In the genomic region with DNA sequence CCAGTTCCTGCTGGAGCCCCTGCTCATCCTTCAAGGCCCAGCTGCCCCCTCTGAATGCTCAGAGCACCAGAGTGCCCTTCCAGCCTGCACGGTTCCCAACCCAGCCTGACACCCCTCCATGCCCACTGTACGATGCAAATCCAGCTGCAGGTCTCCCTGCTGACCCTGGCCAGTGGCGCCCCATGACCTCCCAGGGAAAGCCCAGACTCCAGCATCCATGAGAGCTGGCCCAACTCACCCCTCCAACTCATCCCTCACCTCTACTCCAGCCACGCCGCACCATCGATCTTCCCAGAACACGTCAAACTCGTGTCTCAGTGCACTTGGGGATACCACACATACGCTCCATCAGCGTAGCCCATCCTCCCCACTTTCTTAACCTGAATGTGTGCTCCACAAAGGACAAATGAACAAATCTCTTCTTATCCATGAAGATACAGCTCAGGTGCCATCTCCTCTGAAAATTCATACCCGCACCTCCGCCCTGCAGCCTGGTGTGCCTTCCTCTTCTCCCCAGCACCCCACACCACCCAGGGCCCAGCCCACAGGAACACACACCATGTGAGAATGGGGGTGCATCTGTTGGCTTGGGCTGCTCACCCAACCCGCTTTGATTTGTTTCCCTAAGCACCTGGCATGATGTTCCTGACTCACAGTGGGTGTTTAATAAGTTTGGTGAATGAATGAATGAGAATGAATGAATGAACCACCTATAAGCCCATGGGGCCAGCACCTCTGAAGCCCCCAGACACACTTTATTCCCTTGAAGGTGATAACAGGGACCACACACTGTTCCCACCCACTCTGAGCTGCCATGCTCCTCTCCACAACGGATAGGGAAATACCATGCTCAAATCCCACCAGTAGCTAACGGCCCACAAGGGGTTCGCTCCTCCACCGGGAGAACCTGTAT, we compare ENCODE assay signal across 12 cellular contexts. TPM values are rescaled to one million over a fixed set of nuclear protein-coding genes. Genes with fewer than 3 reads are reported as not detected.
DNase-seq lines count a peak whose midpoint lies in the region; ATAC-seq and TF ChIP-seq lines count a peak whose summit lies in the region.
"Had no signal": no experiment of that assay in that cellular context is flagged by ENCODE, and none has a peak within 500 bp of the region (broad histone marks: within the 10 kb centered on the region; RNA-seq: fewer than 3 reads in every experiment).

No MANE protein-coding gene starts in this region.

- no peaks in the 10 kb centered on the region for H3K9me3 ChIP-seq in left ventricle myocardium inferior (replicated peaks)

- no peaks in the 10 kb centered on the region for H3K9me3 Mint-ChIP-seq in dendritic cell treated with granulocyte-macrophage colony-stimulating factor and Interleukin-4, amounts not matched to agents 40 ng/mL and 50 ng/mL, for 4 days
- no peaks in the 10 kb centered on the region for H3K9me3 Mint-ChIP-seq in neural crest cell
- H3K9me3 Mint-ChIP-seq: activated T-cell treated with anti-CD3 and anti-CD28 coated beads, Interleukin-2, amount 50 U/mL, for 4 hours had no signal

- no peaks in the 10 kb centered on the region for H3K27me3 ChIP-seq in left ventricle myocardium inferior (ENCODE audit: low read depth)

- TF ChIP-seq CTCF in left ventricle myocardium inferior (IDR thresholded peaks at IDR 0.05; ENCODE audit: borderline replicate concordance) (no peak), neural crest cell (conservative IDR thresholded peaks at IDR 0.05) (no peak)

- peaks cover 53% of the 10 kb centered on the region for H3K4me1 Mint-ChIP-seq in dendritic cell treated with granulocyte-macrophage colony-stimulating factor and Interleukin-4, amounts not matched to agents 40 ng/mL and 50 ng/mL, for 4 days (ENCODE audit: low read depth)
- peaks cover 30% of the 10 kb centered on the region for H3K4me1 Mint-ChIP-seq in neural crest cell

- H3K27me3 Mint-ChIP-seq in dendritic cell treated with granulocyte-macrophage colony-stimulating factor and Interleukin-4, amounts not matched to agents 40 ng/mL and 50 ng/mL, for 4 days = peaks cover 46% of the 10 kb centered on the region
- H3K27me3 Mint-ChIP-seq in neural crest cell (ENCODE audit: low read depth) = no peaks in the 10 kb centered on the region

- no peak for DNase-seq in left ventricle myocardium inferior
- no peak for DNase-seq in left ventricle myocardium superior
- no peak for DNase-seq in neural crest cell (ENCODE audit: low read depth, low spot score)
- DNase-seq in NCI-H146 treated with DMSO at 0.1 percent for 48 hours (lab: John Stamatoyannopoulos, UW; ENCODE audit: unreplicated experiment) = no peak
- DNase-seq in SK-N-DZ (ENCODE audit: low spot score) = no peak
- no peak for DNase-seq in stimulated activated CD4-positive, alpha-beta T cell treated with anti-CD3 and anti-CD28 coated beads, Interleukin-4, amount 100 ng/mL, for 24 hours
- DNase-seq: cerebellar nuclear complex; NCI-H1417; stimulated activated CD4-positive, alpha-beta T cell treated with anti-CD3 and anti-CD28 coated beads, Interleukin-15, amount 100 ng/mL, for 24 hours had no signal

- no peak overlapping the region for H3K4me3 ChIP-seq in left ventricle myocardium inferior
- no peak overlapping the region for H3K4me3 ChIP-seq in urinary bladder (ENCODE audit: low read depth, low read length)

- H3K4me1 ChIP-seq in left ventricle myocardium inferior = peaks cover 60% of the 10 kb centered on the region
- H3K4me1 ChIP-seq in urinary bladder (ENCODE audit: insufficient read depth) = no peaks in the 10 kb centered on the region

- H3K27ac ChIP-seq in left ventricle myocardium inferior (replicated peaks) (peak overlapping the region; percentile 90), urinary bladder (ENCODE audit: low read depth) (peak overlapping the region; percentile 68)

- H3K36me3 ChIP-seq in left ventricle myocardium inferior = no peaks in the 10 kb centered on the region
- no peaks in the 10 kb centered on the region for H3K36me3 ChIP-seq in urinary bladder (ENCODE audit: insufficient read depth)

- intact Hi-C loops in left ventricle myocardium inferior (cut with micrococcal nuclease) (no loop called here), left ventricle myocardium superior (cut with micrococcal nuclease) (no loop called here)
- intact Hi-C loops in dendritic cell treated with granulocyte-macrophage colony-stimulating factor and Interleukin-4, amounts not matched to agents 40 ng/mL and 50 ng/mL, for 4 days (cut with micrococcal nuclease) = no loop called here

- no peaks in the 10 kb centered on the region for H3K36me3 Mint-ChIP-seq in dendritic cell treated with granulocyte-macrophage colony-stimulating factor and Interleukin-4, amounts not matched to agents 40 ng/mL and 50 ng/mL, for 4 days (ENCODE audit: low read depth)
- no peaks in the 10 kb centered on the region for H3K36me3 Mint-ChIP-seq in neural crest cell (ENCODE audit: low read depth)

- WGBS in urinary bladder = 89% methylated on average over 17 of the region's 17 CpGs

- peak overlapping the region; percentile 74 for H3K27ac Mint-ChIP-seq in dendritic cell treated with granulocyte-macrophage colony-stimulating factor and Interleukin-4, amounts not matched to agents 40 ng/mL and 50 ng/mL, for 4 days
- peak overlapping the region; percentile 29 for H3K27ac Mint-ChIP-seq in neural crest cell (ENCODE audit: unreplicated experiment)

- no peak overlapping the region for H3K4me3 Mint-ChIP-seq in dendritic cell treated with granulocyte-macrophage colony-stimulating factor and Interleukin-4, amounts not matched to agents 40 ng/mL and 50 ng/mL, for 4 days
- no peak overlapping the region for H3K4me3 Mint-ChIP-seq in neural crest cell
- H3K4me3 Mint-ChIP-seq: activated T-cell treated with anti-CD3 and anti-CD28 coated beads, Interleukin-2, amount 50 U/mL, for 4 hours had no signal

- ATAC-seq in left ventricle myocardium superior = no peak

RNA-seq across cellular contexts. Expression of a gene that starts 6.2 kb away (rescaled TPM):
- total RNA-seq in left ventricle myocardium inferior (14.1 TPM), left ventricle myocardium superior (17.0 TPM), neural crest cell (11.0 and 14.6 TPM in 2 replicates), urinary bladder (21.2 TPM)
- polyA plus RNA-seq in urinary bladder = 21.1 TPM
- polyA plus RNA-seq in SK-N-DZ (2014; cell fraction: cytosol; rRNA removed) = 18.9 and 22.7 TPM in 2 replicates
- polyA plus RNA-seq in SK-N-DZ (2014; cell fraction: nucleus; rRNA removed) = 97.3 and 104 TPM in 2 replicates

RNA-seq across cellular contexts. Expression of a gene that starts 26.3 kb away (rescaled TPM):
- total RNA-seq in left ventricle myocardium inferior = 4.7 TPM
- total RNA-seq in left ventricle myocardium superior = 5.3 TPM
- 3.9 and 5.4 TPM in 2 replicates for total RNA-seq in neural crest cell
- 8.4 TPM for total RNA-seq in urinary bladder
- 32.4 TPM for polyA plus RNA-seq in urinary bladder
- 3.0 and 3.1 TPM in 2 replicates for polyA plus RNA-seq in SK-N-DZ (2014; cell fraction: cytosol; rRNA removed)
- polyA plus RNA-seq in SK-N-DZ (2014; cell fraction: nucleus; rRNA removed) = 1.0 and 1.1 TPM in 2 replicates
